Comparison of ENCODE assay signal across 15 cellular contexts in genomic region chr7:132782777-132783633, GRCh38.
DNase-seq lines count a peak whose midpoint lies in the region; ATAC-seq and TF ChIP-seq lines count a peak whose summit lies in the region.
"Had no signal": no experiment of that assay in that cellular context is flagged by ENCODE, and none has a peak within 500 bp of the region (broad histone marks: within the 10 kb centered on the region; RNA-seq: fewer than 3 reads in every experiment).

No MANE protein-coding gene starts in this region.

- H3K4me3 ChIP-seq in AG04450 (ENCODE audit: low read depth, low read length) (no peak overlapping the region), HFF-Myc (replicated peaks; ENCODE audit: low read depth, low read length) (no peak overlapping the region), SK-N-SH (ENCODE audit: low read depth in 2 of 2, low read length in 1 of 2) (no peak overlapping the region), foreskin fibroblast (ENCODE audit: low read depth in 1 of 2, low read length in 2 of 2) (no peak overlapping the region)

- no peaks in the 10 kb centered on the region for H3K79me2 ChIP-seq in SK-N-SH (ENCODE audit: insufficient read depth)

- H3K27ac Mint-ChIP-seq in activated CD8-positive, alpha-beta memory T cell treated with anti-CD3 and anti-CD28 coated beads, Interleukin-2, amount 10 ng/mL, durations not matched to agents 7 days and 5 days, result no peak overlapping the region
- no peak overlapping the region for H3K27ac Mint-ChIP-seq in activated naive CD8-positive, alpha-beta T cell treated with anti-CD3 and anti-CD28 coated beads, Interleukin-2, amount 50 U/mL, for 24 hours
- H3K27ac Mint-ChIP-seq: activated B cell treated with CpG ODN at 0.5 μM for 24 hours had no signal

- H3K4me3 Mint-ChIP-seq in activated CD8-positive, alpha-beta memory T cell treated with anti-CD3 and anti-CD28 coated beads, Interleukin-2, amount 10 ng/mL, durations not matched to agents 7 days and 5 days, result no peak overlapping the region
- no peak overlapping the region for H3K4me3 Mint-ChIP-seq in activated naive CD8-positive, alpha-beta T cell treated with anti-CD3 and anti-CD28 coated beads, Interleukin-2, amount 50 U/mL, for 24 hours
- H3K4me3 Mint-ChIP-seq: activated B cell treated with CpG ODN at 0.5 μM for 24 hours, CD14-positive monocyte had no signal

- H3K9me3 ChIP-seq in AG04450 (ENCODE audit: control insufficient read depth, insufficient read depth, low read length), result no peaks in the 10 kb centered on the region
- H3K9me3 ChIP-seq in SK-N-SH, result no peaks in the 10 kb centered on the region

- peaks cover 17% of the 10 kb centered on the region for H3K36me3 Mint-ChIP-seq in activated CD8-positive, alpha-beta memory T cell treated with anti-CD3 and anti-CD28 coated beads, Interleukin-2, amount 10 ng/mL, durations not matched to agents 7 days and 5 days
- H3K36me3 Mint-ChIP-seq in activated naive CD8-positive, alpha-beta T cell treated with anti-CD3 and anti-CD28 coated beads, Interleukin-2, amount 50 U/mL, for 24 hours (ENCODE audit: low read depth), result peaks cover 16% of the 10 kb centered on the region

- peaks cover 25% of the 10 kb centered on the region for H3F3A ChIP-seq in SK-N-SH (replicated peaks; ENCODE audit: insufficient read depth)

- H3K27me3 Mint-ChIP-seq in activated CD8-positive, alpha-beta memory T cell treated with anti-CD3 and anti-CD28 coated beads, Interleukin-2, amount 10 ng/mL, durations not matched to agents 7 days and 5 days, result no peaks in the 10 kb centered on the region
- H3K27me3 Mint-ChIP-seq in activated naive CD8-positive, alpha-beta T cell treated with anti-CD3 and anti-CD28 coated beads, Interleukin-2, amount 50 U/mL, for 24 hours, result no peaks in the 10 kb centered on the region

- H3K27me3 ChIP-seq in AG04450 (ENCODE audit: control insufficient read depth, insufficient read depth, low read length) (no peaks in the 10 kb centered on the region), SK-N-SH (ENCODE audit: insufficient read depth) (no peaks in the 10 kb centered on the region)

- peak overlapping the region; percentile 22 for H3K4me2 ChIP-seq in SK-N-SH

- TF ChIP-seq RAD21 in SK-N-SH (IDR thresholded peaks at IDR 0.05; ENCODE audit: low read length), result no peak

- H3K4me1 ChIP-seq in SK-N-SH (ENCODE audit: control insufficient read depth in 1 of 2, insufficient read depth in 2 of 2, low read depth in 1 of 2, low read length in 1 of 2), result peaks cover 7 to 9% of the 10 kb centered on the region in 2 experiments

- 85% methylated on average over 11 of the region's 11 CpGs for WGBS in SK-N-SH (ENCODE audit: low lambda C conversion rate)

- peaks cover 0 to 10% of the 10 kb centered on the region in 2 experiments for H3K36me3 ChIP-seq in SK-N-SH (replicated peaks in 1 of 2; ENCODE audit: control insufficient read depth in 1 of 2, insufficient read depth in 2 of 2, low read length in 1 of 2)

- CTCF ChIA-PET in AG04450 (lab: Charles Lee), result no interaction called here
- CTCF ChIA-PET in SK-N-SH (lab: Yijun Ruan, JAX), result interaction anchor here (1.3 kb wide), 1 partner anchor 8 kb away, joined by 3 read pairs; no protein-coding TSS in a partner anchor
- CTCF ChIA-PET in activated CD8-positive, alpha-beta memory T cell treated with anti-CD3 and anti-CD28 coated beads, Interleukin-2, amount 10 ng/mL, durations not matched to agents 7 days and 5 days (lab: Charles Lee), result no interaction called here

- TF ChIP-seq CTCF in AG04450 (IDR thresholded peaks at IDR 0.05; ENCODE audit: low read depth, low read length) (no peak), HFF-Myc (IDR thresholded peaks at IDR 0.05; ENCODE audit: low read depth, low read length, missing control alignments) (no peak), SK-N-SH (IDR thresholded peaks at IDR 0.05) (no peak), foreskin fibroblast (IDR thresholded peaks at IDR 0.05; ENCODE audit: low read depth, low read length) (no peak)

- H3K27ac ChIP-seq in AG04450 (ENCODE audit: low read depth, low read length), result peak overlapping the region; percentile 53
- H3K27ac ChIP-seq in SK-N-SH (ENCODE audit: low read depth in 2 of 2, low read length in 1 of 2), result peak overlapping the region in 1 of 2 experiments; percentile 78; a peak in 3 of 4 replicates

- POLR2A ChIA-PET in AG04450 (lab: Yijun Ruan, JAX) (no interaction called here), SK-N-SH (lab: Yijun Ruan, JAX) (interaction anchor here (0.6 kb wide), 1 partner anchor 18 kb away, joined by 3 read pairs; no protein-coding TSS in a partner anchor)

- DNase-seq in AG04450 (ENCODE audit: low read depth, low spot score), result peak; percentile 76
- DNase-seq in HFF-Myc (ENCODE audit: extremely low read depth, low read depth), result peak; percentile 58
- no peak for DNase-seq in SK-N-SH
- DNase-seq in foreskin fibroblast, result peak; percentile 91 to 94
- no peak for DNase-seq in activated CD8-positive, alpha-beta memory T cell treated with anti-CD3 and anti-CD28 coated beads, Interleukin-2, amount 10 ng/mL, durations not matched to agents 7 days and 5 days
- DNase-seq in activated naive CD8-positive, alpha-beta T cell treated with anti-CD3 and anti-CD28 coated beads, Interleukin-2, amount 50 U/mL, for 24 hours, result no peak
- DNase-seq in hypothalamus (lab: John Stamatoyannopoulos, UW), result no peak
- DNase-seq in NCI-H2081 (lab: John Stamatoyannopoulos, UW), result no peak
- DNase-seq: activated B cell treated with CpG ODN at 0.5 μM for 24 hours; cortex of kidney; NCI-H1694 treated with DMSO at 0.1 percent for 48 hours; retina; stimulated activated naive CD4-positive, alpha-beta T cell treated with Interleukin-2 at 50 U/mL for 16 hours; SW 1271 had no signal

- H3K9ac ChIP-seq in SK-N-SH, result peak overlapping the region; percentile 2; the same call in 1 of the 2 replicates

- H3K4me1 Mint-ChIP-seq in activated CD8-positive, alpha-beta memory T cell treated with anti-CD3 and anti-CD28 coated beads, Interleukin-2, amount 10 ng/mL, durations not matched to agents 7 days and 5 days, result no peaks in the 10 kb centered on the region
- peaks cover 8% of the 10 kb centered on the region for H3K4me1 Mint-ChIP-seq in activated naive CD8-positive, alpha-beta T cell treated with anti-CD3 and anti-CD28 coated beads, Interleukin-2, amount 50 U/mL, for 24 hours

- ATAC-seq in activated CD8-positive, alpha-beta memory T cell treated with anti-CD3 and anti-CD28 coated beads, Interleukin-2, amount 10 ng/mL, durations not matched to agents 7 days and 5 days, result no peak
- no peak for ATAC-seq in activated naive CD8-positive, alpha-beta T cell treated with anti-CD3 and anti-CD28 coated beads, Interleukin-2, amount 50 U/mL, for 24 hours

- no peak overlapping the region for H2AFZ ChIP-seq in SK-N-SH (ENCODE audit: low read depth)

- no peaks in the 10 kb centered on the region for H3K9me3 Mint-ChIP-seq in activated CD8-positive, alpha-beta memory T cell treated with anti-CD3 and anti-CD28 coated beads, Interleukin-2, amount 10 ng/mL, durations not matched to agents 7 days and 5 days (ENCODE audit: low read depth)
- H3K9me3 Mint-ChIP-seq in activated naive CD8-positive, alpha-beta T cell treated with anti-CD3 and anti-CD28 coated beads, Interleukin-2, amount 50 U/mL, for 24 hours, result no peaks in the 10 kb centered on the region
- H3K9me3 Mint-ChIP-seq: activated B cell treated with CpG ODN at 0.5 μM for 24 hours had no signal

- no peaks in the 10 kb centered on the region for H4K20me1 ChIP-seq in SK-N-SH (ENCODE audit: insufficient read depth)

- H3K9me2 ChIP-seq in SK-N-SH, result no peaks in the 10 kb centered on the region

- TF ChIP-seq EP300 in SK-N-SH (IDR thresholded peaks at IDR 0.05; ENCODE audit: borderline replicate concordance in 1 of 2, low read depth in 1 of 2, low read length in 1 of 2), result no peak; a peak in 1 of 4 replicates

TF ChIP-seq in SK-N-SH, 30 proteins besides CTCF, POLR2A, EP300 and RAD21:
- TF ChIP-seq USF1 (IDR thresholded peaks at IDR 0.05; ENCODE audit: borderline replicate concordance, low read depth) (peak; percentile 50; the same call in 1 of the 2 replicates), TEAD4 (IDR thresholded peaks at IDR 0.05; ENCODE audit: borderline replicate concordance, insufficient read depth) (0 out of 2 replicates have a peak, but pooled peaks have one; percentile 38), RCOR1 (IDR thresholded peaks at IDR 0.05; ENCODE audit: low read length) (no peak), FOXM1 (IDR thresholded peaks at IDR 0.05; ENCODE audit: low read depth) (no peak), SMC3 (IDR thresholded peaks at IDR 0.05; ENCODE audit: low read depth, low read length) (no peak), FOSL2 (IDR thresholded peaks at IDR 0.05; ENCODE audit: borderline replicate concordance, low read depth) (peak; percentile 45; the same call in 1 of the 2 replicates), MXI1 (IDR thresholded peaks at IDR 0.05; ENCODE audit: low read depth, low read length) (no peak), PBX3 (IDR thresholded peaks at IDR 0.05) (peak; percentile 69), JUND (IDR thresholded peaks at IDR 0.05) (peak; percentile 24; the same call in 1 of the 2 replicates), MAX (IDR thresholded peaks at IDR 0.05; ENCODE audit: low read depth) (0 out of 2 replicates have a peak, but pooled peaks have one; percentile 15), TCF12 (IDR thresholded peaks at IDR 0.05) (peak; percentile 84), NFIC (IDR thresholded peaks at IDR 0.05; ENCODE audit: borderline replicate concordance) (peak; percentile 36; the same call in 1 of the 2 replicates)
TF ChIP-seq in SK-N-SH: peak in this region for 8.

Comparison
In these comparisons a context has a peak if more than half of its experiments do, and no peak if none do; other contexts are left out.
1. DNase-seq: peak in AG04450 (single experiment), HFF-Myc (single experiment) and foreskin fibroblast (2 of 2); none in SK-N-SH (single experiment), activated CD8-positive, alpha-beta memory T cell treated with anti-CD3 and anti-CD28 coated beads, Interleukin-2, amount 10 ng/mL, durations not matched to agents 7 days and 5 days (single experiment), activated naive CD8-positive, alpha-beta T cell treated with anti-CD3 and anti-CD28 coated beads, Interleukin-2, amount 50 U/mL, for 24 hours (single experiment), hypothalamus (0 of 51) and NCI-H2081 (0 of 2).